8 cellular contexts compared by ENCODE assay signal in the genomic region with DNA sequence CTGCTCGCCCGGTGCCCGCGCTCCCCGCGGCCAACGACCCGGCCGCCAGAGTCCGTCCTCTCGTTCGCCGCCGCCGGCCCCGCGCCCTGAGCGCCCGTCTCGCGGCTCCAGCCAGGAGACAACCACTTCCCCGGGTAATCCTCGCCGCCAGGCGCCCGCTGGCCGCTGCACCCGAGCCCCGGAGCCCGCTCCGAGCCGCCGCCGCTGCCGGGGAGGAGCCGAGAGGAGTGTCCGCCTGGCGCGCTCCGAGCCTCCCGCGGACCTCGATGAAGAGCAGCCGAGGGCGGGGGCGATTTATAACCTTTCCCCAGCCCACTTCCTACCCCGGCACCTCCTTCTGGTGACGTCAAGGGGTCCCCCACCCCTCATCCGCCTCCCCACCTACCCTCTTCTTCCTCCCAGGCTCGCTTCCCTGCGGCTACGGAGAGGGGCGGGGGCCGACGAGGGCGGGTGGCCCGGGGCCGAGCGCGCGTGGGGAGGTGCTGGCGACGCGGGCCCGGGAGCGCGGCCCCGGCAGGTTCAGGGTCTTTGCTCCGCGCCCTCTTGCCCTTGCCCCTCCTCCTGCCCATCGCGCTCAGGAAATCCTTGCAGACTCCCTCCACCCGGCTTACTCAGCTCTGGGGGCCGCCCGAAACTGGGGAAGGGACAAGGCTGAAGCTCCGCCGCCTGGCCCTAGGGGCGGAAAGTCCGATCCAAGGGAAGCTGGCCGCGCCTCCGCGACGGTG. TPM values are rescaled to one million over a fixed set of nuclear protein-coding genes. Genes with fewer than 3 reads are reported as not detected.
DNase-seq lines count a peak whose midpoint lies in the region; ATAC-seq and TF ChIP-seq lines count a peak whose summit lies in the region.

FLT1 (minus strand) TSS at position 268 of the 725 bp plus-strand sequence. CDS start 285 bp downstream, outside the sequence.

- no peak within 1 kb of the TSS for H2BK120ac ChIP-seq in trophoblast cell (ENCODE audit: insufficient read depth, low read length, poor library complexity)

- CTCF ChIA-PET in CD8-positive, alpha-beta T cell (lab: Charles Lee), result no interaction called here

- H3K27ac Mint-ChIP-seq in CD8-positive, alpha-beta T cell, result peak within 1 kb of the TSS; percentile 8
- no peak within 1 kb of the TSS for H3K27ac Mint-ChIP-seq in activated T-helper 17 cell treated with anti-CD3 and anti-CD28 coated beads, Interleukin-2, amount 50 U/mL, for 72 hours

- no peaks in the 10 kb centered on the region for H3K79me2 ChIP-seq in trophoblast cell (ENCODE audit: control insufficient read depth, insufficient read depth, low read length, poor library complexity)

- H3K9me3 ChIP-seq in CD8-positive, alpha-beta T cell (ENCODE audit: low read length), result no peaks in the 10 kb centered on the region
- peaks cover 2% of the 10 kb centered on the region for H3K9me3 ChIP-seq in trophoblast cell (ENCODE audit: insufficient read depth, low read depth, low read length)

- H3K9me3 Mint-ChIP-seq in CD8-positive, alpha-beta T cell, result no peaks in the 10 kb centered on the region
- H3K9me3 Mint-ChIP-seq in activated T-helper 17 cell treated with anti-CD3 and anti-CD28 coated beads, Interleukin-2, amount 50 U/mL, for 72 hours, result no peaks in the 10 kb centered on the region

- no peak for TF ChIP-seq CTCF in CD8-positive, alpha-beta T cell (IDR thresholded peaks at IDR 0.05)

- peak; percentile 21 for ATAC-seq in CD8-positive, alpha-beta T cell
- ATAC-seq in HG02642 (IDR thresholded peaks at IDR 0.05; ENCODE audit: poor library complexity, unreplicated experiment) (peak; percentile 53), left cardiac atrium (peak; percentile 71 to 85)
- peak; percentile 36 for ATAC-seq in activated T-helper 17 cell treated with anti-CD3 and anti-CD28 coated beads, Interleukin-2, amount 50 U/mL, for 72 hours (replicated peaks)

- H3K4me2 ChIP-seq in trophoblast cell (ENCODE audit: low read length), result peak within 1 kb of the TSS; percentile 100

- H3K36me3 ChIP-seq in CD8-positive, alpha-beta T cell (ENCODE audit: insufficient read depth, low read length), result no peaks in the 10 kb centered on the region
- no peaks in the 10 kb centered on the region for H3K36me3 ChIP-seq in trophoblast cell (ENCODE audit: control insufficient read depth in 1 of 2, insufficient read depth in 2 of 2, low read length in 2 of 2)

- H3K18ac ChIP-seq in trophoblast cell (ENCODE audit: low read length), result peak within 1 kb of the TSS; percentile 9

- H2AK5ac ChIP-seq in trophoblast cell (ENCODE audit: low read length), result no peak within 1 kb of the TSS

- peak within 1 kb of the TSS; percentile 62 for H3K4me3 Mint-ChIP-seq in CD8-positive, alpha-beta T cell
- peak within 1 kb of the TSS; percentile 63 for H3K4me3 Mint-ChIP-seq in activated T-helper 17 cell treated with anti-CD3 and anti-CD28 coated beads, Interleukin-2, amount 50 U/mL, for 72 hours

- H2BK5ac ChIP-seq in trophoblast cell (ENCODE audit: low read depth, low read length, poor library complexity), result no peak within 1 kb of the TSS

- peak within 1 kb of the TSS; percentile 38 for H2AFZ ChIP-seq in trophoblast cell (ENCODE audit: insufficient read depth, low read length, poor library complexity)

- no CpG with 5 or more reads among the region's 84 CpGs for WGBS in trophoblast cell (ENCODE audit: extremely low coverage, insufficient coverage, insufficient read length)

- H3K36me3 Mint-ChIP-seq in CD8-positive, alpha-beta T cell, result no peaks in the 10 kb centered on the region
- peaks cover 13% of the 10 kb centered on the region for H3K36me3 Mint-ChIP-seq in activated T-helper 17 cell treated with anti-CD3 and anti-CD28 coated beads, Interleukin-2, amount 50 U/mL, for 72 hours (ENCODE audit: low read depth)

- H4K12ac ChIP-seq in trophoblast cell (ENCODE audit: low read depth, low read length), result no peak within 1 kb of the TSS

- peak within 1 kb of the TSS; percentile 45 for H3K4me3 ChIP-seq in CD8-positive, alpha-beta T cell (ENCODE audit: low read depth, low read length)
- H3K4me3 ChIP-seq in trophoblast cell (ENCODE audit: low read depth, low read length), result peak within 1 kb of the TSS; percentile 82

- H3K23ac ChIP-seq in trophoblast cell (ENCODE audit: low read length), result no peak within 1 kb of the TSS

- POLR2A ChIA-PET in CD8-positive, alpha-beta T cell (lab: Charles Lee), result no interaction called here

- H3K14ac ChIP-seq in trophoblast cell (ENCODE audit: low read length), result peak within 1 kb of the TSS; percentile 14

- H3K4me1 ChIP-seq in CD8-positive, alpha-beta T cell (ENCODE audit: insufficient read depth, low read length), result peaks cover 26% of the 10 kb centered on the region
- H3K4me1 ChIP-seq in trophoblast cell (ENCODE audit: control insufficient read depth in 1 of 2, insufficient read depth in 2 of 2, low read length in 2 of 2), result peaks cover 17 to 32% of the 10 kb centered on the region in 2 experiments

- DNase-seq in CD8-positive, alpha-beta T cell, result peak in 3 of 7 experiments; percentile 37 to 58 (median 54)
- peak; percentile 85 for DNase-seq in left cardiac atrium
- DNase-seq in trophoblast cell, result peak; percentile 90 to 96
- no peak for DNase-seq in T-helper 9 cell
- DNase-seq in NCI-H2196 treated with DMSO at 0.1 percent for 48 hours (lab: John Stamatoyannopoulos, UW; ENCODE audit: unreplicated experiment), result no peak
- DNase-seq in activated CD4-positive, CD25-positive, alpha-beta regulatory T cell (lab: John Stamatoyannopoulos, UW), result no peak

- no peak within 1 kb of the TSS for H3K27ac ChIP-seq in CD8-positive, alpha-beta T cell (ENCODE audit: low read depth, low read length)
- peak within 1 kb of the TSS; percentile 34 for H3K27ac ChIP-seq in trophoblast cell (ENCODE audit: low read depth, low read length)

- H3K27me3 ChIP-seq in CD8-positive, alpha-beta T cell (ENCODE audit: insufficient read depth, low read length), result peaks cover 6% of the 10 kb centered on the region
- H3K27me3 ChIP-seq in trophoblast cell (ENCODE audit: insufficient read depth, low read length), result peaks cover 26% of the 10 kb centered on the region

- H4K91ac ChIP-seq in trophoblast cell (ENCODE audit: low read depth, low read length), result peak within 1 kb of the TSS; percentile 57

- peak within 1 kb of the TSS; percentile 51 for H2BK12ac ChIP-seq in trophoblast cell (ENCODE audit: low read length)

- no peak within 1 kb of the TSS for H3K4ac ChIP-seq in trophoblast cell (ENCODE audit: low read depth, low read length)

- H3K4me1 Mint-ChIP-seq in CD8-positive, alpha-beta T cell (ENCODE audit: low read depth), result peaks cover 38% of the 10 kb centered on the region
- no peaks in the 10 kb centered on the region for H3K4me1 Mint-ChIP-seq in activated T-helper 17 cell treated with anti-CD3 and anti-CD28 coated beads, Interleukin-2, amount 50 U/mL, for 72 hours

- H3K9ac ChIP-seq in trophoblast cell (ENCODE audit: low read length), result peak within 1 kb of the TSS; percentile 59

- H4K8ac ChIP-seq in trophoblast cell (ENCODE audit: low read depth, low read length), result peak within 1 kb of the TSS; percentile 51

- intact Hi-C loops in CD8-positive, alpha-beta T cell (cut with DNase I, micrococcal nuclease), result loop anchor here in 1 of 2 experiments (10.0 kb wide), 1 partner anchor 220 kb away; the partner anchor contains the start of gene SLC46A3
- intact Hi-C loops in left cardiac atrium (cut with DNase I), result no loop called here

- peaks cover 2% of the 10 kb centered on the region for H3K79me1 ChIP-seq in trophoblast cell (ENCODE audit: low read length)

- peaks cover 22% of the 10 kb centered on the region for H3K27me3 Mint-ChIP-seq in CD8-positive, alpha-beta T cell (ENCODE audit: low read depth)
- H3K27me3 Mint-ChIP-seq in activated T-helper 17 cell treated with anti-CD3 and anti-CD28 coated beads, Interleukin-2, amount 50 U/mL, for 72 hours, result peaks cover 46% of the 10 kb centered on the region

RNA-seq across cellular contexts. Expression of gene FLT1, which starts in this region (rescaled TPM):
- total RNA-seq in CD8-positive, alpha-beta T cell, result 1 to 10 TPM; 1.4 to 1.5 TPM
- total RNA-seq in activated T-helper 17 cell treated with anti-CD3 and anti-CD28 coated beads, Interleukin-2, amount 50 U/mL, for 72 hours, result 10 to 100 TPM in 1 of 2 donors, 1 to 10 TPM in 1; 3.0 to 12.7 TPM
- 10 to 100 TPM; 38.7 to 49.5 TPM for total RNA-seq in left cardiac atrium
- polyA plus RNA-seq in trophoblast cell (2013), result 17.6 and 18.3 TPM in 2 replicates

Comparison
In these comparisons a context has a peak if more than half of its experiments do, and no peak if none do; other contexts are left out.
1. ATAC-seq: peak in every context shown above with its lines; median percentile 78 in left cardiac atrium; 53 in HG02642; 36 in activated T-helper 17 cell treated with anti-CD3 and anti-CD28 coated beads, Interleukin-2, amount 50 U/mL, for 72 hours; 21 in CD8-positive, alpha-beta T cell.
2. DNase-seq: peak in left cardiac atrium (single experiment) and trophoblast cell (2 of 2); none in T-helper 9 cell (single experiment), NCI-H2196 treated with DMSO at 0.1 percent for 48 hours (single experiment) and activated CD4-positive, CD25-positive, alpha-beta regulatory T cell (0 of 4).